8 cellular contexts compared by ENCODE assay signal in the genomic region with DNA sequence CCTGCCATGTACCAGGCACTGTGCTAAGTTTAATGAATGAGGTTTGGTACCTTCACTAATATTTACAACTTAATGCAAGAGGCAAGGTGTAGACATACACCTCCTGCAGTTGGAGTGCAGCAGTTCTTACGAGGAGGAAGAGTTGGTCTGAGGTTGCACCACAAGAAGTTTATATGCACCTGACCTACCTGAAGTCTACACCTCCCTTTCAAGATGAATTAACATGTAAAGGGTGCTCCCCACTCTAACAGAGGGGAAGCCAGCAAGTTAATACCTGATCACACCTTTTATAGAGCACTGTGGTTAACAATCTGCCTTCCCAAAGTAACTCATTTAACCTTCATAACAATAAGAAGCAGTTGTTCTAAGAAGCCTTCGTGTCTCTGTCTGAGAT.
A peak's percentile ranks its signal among the peaks of the same experiment; 100 is the strongest.
DNase-seq lines count a peak whose midpoint lies in the region; ATAC-seq and TF ChIP-seq lines count a peak whose summit lies in the region.

No MANE protein-coding gene starts in this region.

- no peaks in the 10 kb centered on the region for H3K27me3 ChIP-seq in ACC112 (ENCODE audit: insufficient read depth, low read length)
- H3K27me3 ChIP-seq in right lobe of liver: no peaks in the 10 kb centered on the region

- peaks cover 11% of the 10 kb centered on the region for H3K36me3 Mint-ChIP-seq in activated T-helper 2 cell treated with anti-CD3 and anti-CD28 coated beads, Interferon-gamma antibody, Interleukin-2, Interleukin-4, amounts not matched to agents 10 μg/mL and 5 μg/mL and 100 μg/mL, durations not matched to agents 14 hours and 24 hours and 36 hours (ENCODE audit: low read depth)

- TF ChIP-seq CTCF in right lobe of liver (IDR thresholded peaks at IDR 0.05) (no peak), GM13977 (IDR thresholded peaks at IDR 0.05; ENCODE audit: extremely low read depth, insufficient read depth, missing control alignments) (no peak)

- no peak for DNase-seq in activated T-helper 2 cell treated with anti-CD3 and anti-CD28 coated beads, Interferon-gamma antibody, Interleukin-2, Interleukin-4, amounts not matched to agents 10 μg/mL and 5 μg/mL and 100 μg/mL, durations not matched to agents 14 hours and 24 hours and 36 hours (ENCODE audit: low spot score)
- no peak for DNase-seq in right lobe of liver
- no peak for DNase-seq in GM13977 (ENCODE audit: low spot score)
- DNase-seq in EL: no peak
- no peak for DNase-seq in HCEC 1CT

- peak overlapping the region; percentile 89 for H3K27ac Mint-ChIP-seq in activated T-helper 2 cell treated with anti-CD3 and anti-CD28 coated beads, Interferon-gamma antibody, Interleukin-2, Interleukin-4, amounts not matched to agents 10 μg/mL and 5 μg/mL and 100 μg/mL, durations not matched to agents 14 hours and 24 hours and 36 hours

- H3K27me3 Mint-ChIP-seq in activated T-helper 2 cell treated with anti-CD3 and anti-CD28 coated beads, Interferon-gamma antibody, Interleukin-2, Interleukin-4, amounts not matched to agents 10 μg/mL and 5 μg/mL and 100 μg/mL, durations not matched to agents 14 hours and 24 hours and 36 hours (ENCODE audit: low read depth): no peaks in the 10 kb centered on the region

- no peaks in the 10 kb centered on the region for H3K36me3 ChIP-seq in ACC112 (ENCODE audit: insufficient read depth, low read length)
- no peaks in the 10 kb centered on the region for H3K36me3 ChIP-seq in right lobe of liver

- peak overlapping the region; percentile 54 for H3K27ac ChIP-seq in ACC112 (ENCODE audit: low read depth, low read length)
- H3K27ac ChIP-seq in right lobe of liver: peak overlapping the region; percentile 77 to 87 (median 79)

- peak overlapping the region; percentile 88 for H2AFZ ChIP-seq in ACC112 (ENCODE audit: low read length, unreplicated experiment)

- H3K4me1 ChIP-seq in ACC112 (ENCODE audit: control insufficient read depth, insufficient read depth, low read length, unreplicated experiment): peaks cover 15% of the 10 kb centered on the region
- H3K4me1 ChIP-seq in right lobe of liver: peaks cover 0 to 37% (median 14%) of the 10 kb centered on the region in 4 donors

- in situ Hi-C loops in GM13977 (cut with MboI; ENCODE audit: low pct_unique_long_range_greater_than_20kb, low sequenced_read_pairs, unreplicated experiment): no loop called here

- 41% methylated on average over 2 of the region's 2 CpGs for WGBS in right lobe of liver (ENCODE audit: insufficient coverage, low coverage, low lambda C conversion rate, missing lambda C conversion rate)

- peaks cover 44% of the 10 kb centered on the region for H3K79me2 ChIP-seq in ACC112 (ENCODE audit: control insufficient read depth, insufficient read depth, low read length, unreplicated experiment)

- peak overlapping the region; percentile 97 for H3K4me3 Mint-ChIP-seq in activated T-helper 2 cell treated with anti-CD3 and anti-CD28 coated beads, Interferon-gamma antibody, Interleukin-2, Interleukin-4, amounts not matched to agents 10 μg/mL and 5 μg/mL and 100 μg/mL, durations not matched to agents 14 hours and 24 hours and 36 hours (ENCODE audit: low read depth)

- H3K9me3 Mint-ChIP-seq in activated T-helper 2 cell treated with anti-CD3 and anti-CD28 coated beads, Interferon-gamma antibody, Interleukin-2, Interleukin-4, amounts not matched to agents 10 μg/mL and 5 μg/mL and 100 μg/mL, durations not matched to agents 14 hours and 24 hours and 36 hours: peaks cover 11% of the 10 kb centered on the region

- no peaks in the 10 kb centered on the region for H3K9me3 ChIP-seq in right lobe of liver

- peak; percentile 10 for ATAC-seq in GM21390 (IDR thresholded peaks at IDR 0.05; ENCODE audit: unreplicated experiment)
- no peak for ATAC-seq in right lobe of liver
- ATAC-seq in HG03159 (IDR thresholded peaks at IDR 0.05; ENCODE audit: unreplicated experiment): no peak

- intact Hi-C loops in activated T-helper 2 cell treated with anti-CD3 and anti-CD28 coated beads, Interferon-gamma antibody, Interleukin-2, Interleukin-4, amounts not matched to agents 10 μg/mL and 5 μg/mL and 100 μg/mL, durations not matched to agents 14 hours and 24 hours and 36 hours (cut with micrococcal nuclease): no loop called here
- intact Hi-C loops in right lobe of liver (cut with DNase I): no loop called here

- peaks cover 30% of the 10 kb centered on the region for H3K4me1 Mint-ChIP-seq in activated T-helper 2 cell treated with anti-CD3 and anti-CD28 coated beads, Interferon-gamma antibody, Interleukin-2, Interleukin-4, amounts not matched to agents 10 μg/mL and 5 μg/mL and 100 μg/mL, durations not matched to agents 14 hours and 24 hours and 36 hours (ENCODE audit: low read depth)

- peak overlapping the region; percentile 95 for H3K4me3 ChIP-seq in ACC112 (ENCODE audit: low read depth, low read length)
- peak overlapping the region; percentile 57 to 72 (median 65) for H3K4me3 ChIP-seq in right lobe of liver

- no peak for TF ChIP-seq POLR2A in right lobe of liver (IDR thresholded peaks at IDR 0.05)
